ENCODE assay signal across 9 cellular contexts in genomic region chr1:110879758-110880606, GRCh38. TPM values are rescaled to one million over a fixed set of nuclear protein-coding genes. Genes with fewer than 3 reads are reported as not detected.
DNase-seq lines count a peak whose midpoint lies in the region; ATAC-seq, FAIRE-seq and TF ChIP-seq lines count a peak whose summit lies in the region.
"Had no signal": no experiment of that assay in that cellular context is flagged by ENCODE, and none has a peak within 500 bp of the region (broad histone marks: within the 10 kb centered on the region; RNA-seq: fewer than 3 reads in every experiment).

No MANE protein-coding gene starts in this region.

- no peak for FAIRE-seq in H54 (lab: Jason Lieb, UNC)
- FAIRE-seq: endothelial cell of umbilical vein had no signal

- CTCF ChIA-PET in GM10248 (lab: Yijun Ruan, JAX) = no interaction called here

- no peak for TF ChIP-seq CTCF in GM10248 (IDR thresholded peaks at IDR 0.05; ENCODE audit: control extremely low read depth, extremely low read depth, low read depth, missing control alignments)

- ATAC-seq in GM21723 (IDR thresholded peaks at IDR 0.05; ENCODE audit: unreplicated experiment) = peak; percentile 66

- DNase-seq in GM10248 (ENCODE audit: extremely low spot score) (peak; percentile 49), NOMO-1 treated with DMSO at 0.1 percent for 48 hours (lab: John Stamatoyannopoulos, UW; ENCODE audit: unreplicated experiment) (peak; percentile 94), H54 (ENCODE audit: insufficient read length, low spot score) (no peak), mesenteric fat pad (ENCODE audit: low spot score) (no peak), NCI-H69 (lab: John Stamatoyannopoulos, UW) (no peak)
- DNase-seq in activated effector memory CD4-positive, alpha-beta T cell treated with Interleukin-2 at 50 U/mL for 16 hours = peak; percentile 39
- peak; percentile 72 for DNase-seq in stimulated activated CD4-positive, alpha-beta T cell treated with anti-CD3 and anti-CD28 coated beads, Interleukin-2, amount 100 ng/mL, for 4 hours (ENCODE audit: low read depth)

- TF ChIP-seq POLR2A in H54 (IDR thresholded peaks at IDR 0.05; ENCODE audit: low read depth, low read length) = no peak

- POLR2A ChIA-PET in GM10248 (lab: Yijun Ruan, JAX) = interaction anchor here (0.6 to 1.1 kb wide), 5 partner anchors 9 to 806 kb away, joined by 3 read pairs; no protein-coding TSS in a partner anchor

RNA-seq across cellular contexts. Expression of gene CD53, which starts 7.0 kb away (rescaled TPM):
- 93.6 TPM for total RNA-seq in mesenteric fat pad
- total RNA-seq: endothelial cell of umbilical vein had no signal

Comparison
In these comparisons a context has a peak if more than half of its experiments do, and no peak if none do; other contexts are left out.
1. DNase-seq: peak in GM10248 (single experiment), NOMO-1 treated with DMSO at 0.1 percent for 48 hours (single experiment), activated effector memory CD4-positive, alpha-beta T cell treated with Interleukin-2 at 50 U/mL for 16 hours (single experiment) and stimulated activated CD4-positive, alpha-beta T cell treated with anti-CD3 and anti-CD28 coated beads, Interleukin-2, amount 100 ng/mL, for 4 hours (single experiment); none in H54 (single experiment), mesenteric fat pad (single experiment) and NCI-H69 (single experiment).